Comparison of ENCODE assay signal across 16 cellular contexts in genomic region chr16:31401436-31401835, GRCh38. TPM values are rescaled to one million over a fixed set of nuclear protein-coding genes. Genes with fewer than 3 reads are reported as not detected.
DNase-seq lines count a peak whose midpoint lies in the region; ATAC-seq, FAIRE-seq and TF ChIP-seq lines count a peak whose summit lies in the region.
"Had no signal": no experiment of that assay in that cellular context is flagged by ENCODE, and none has a peak within 500 bp of the region (broad histone marks: within the 10 kb centered on the region; RNA-seq: fewer than 3 reads in every experiment).

No MANE protein-coding gene starts in this region.

- no peaks in the 10 kb centered on the region for H4K20me1 ChIP-seq in HepG2 (ENCODE audit: insufficient read depth, low read length)

- peak; percentile 3 for DNase-seq in DMS53 (lab: John Stamatoyannopoulos, UW)
- no peak for DNase-seq in DMS53 treated with DMSO at 0.1 percent for 48 hours (lab: John Stamatoyannopoulos, UW; ENCODE audit: unreplicated experiment)
- no peak for DNase-seq in HepG2 (ENCODE audit: low spot score)
- no peak for DNase-seq in right lobe of liver
- no peak for DNase-seq in frontal cortex (ENCODE audit: low spot score in 2 of 2)
- DNase-seq in coronary artery (ENCODE audit: low spot score), result no peak
- DNase-seq: CD4-positive, CD25-positive, alpha-beta regulatory T cell; DMS79; H9 had no signal

- H3K27me3 ChIP-seq in HepG2 (ENCODE audit: control insufficient read depth in 1 of 2, insufficient read depth in 2 of 2, low read length in 2 of 2) (peaks cover under 1 to 1% of the 10 kb centered on the region in 2 experiments; a peak in 2 of 5 replicates), right lobe of liver (no peaks in the 10 kb centered on the region)

- H3K27ac ChIP-seq in HepG2 (ENCODE audit: extremely low read length, insufficient read depth, low read length), result no peak overlapping the region
- H3K27ac ChIP-seq in right lobe of liver, result no peak overlapping the region
- no peak overlapping the region for H3K27ac ChIP-seq in coronary artery
- H3K27ac ChIP-seq: 22Rv1 had no signal

- FAIRE-seq in HepG2 (lab: Jason Lieb, UNC) (no peak), frontal cortex (lab: Jason Lieb, UNC) (no peak)
- FAIRE-seq: GM12891 had no signal

- POLR2A ChIA-PET in HepG2 (lab: Yijun Ruan, JAX), result no interaction called here

- CTCF ChIA-PET in HepG2 (lab: Yijun Ruan, JAX; ENCODE audit: low intra/inter-chr PET ratio, low total read pairs), result no interaction called here

- in situ Hi-C loops in HepG2 (cut with HindIII; ENCODE audit: extremely low pct_ligation_motif_present, low pct_unique_long_range_greater_than_20kb), result no loop called here

- H2AFZ ChIP-seq in HepG2 (ENCODE audit: low read length), result no peak overlapping the region
- H2AFZ ChIP-seq: GM23338 had no signal

- no peak overlapping the region for H3K9ac ChIP-seq in HepG2 (ENCODE audit: insufficient read depth, low read depth, low read length)

- H3K9me3 ChIP-seq in HepG2 (ENCODE audit: low read length) (no peaks in the 10 kb centered on the region), right lobe of liver (no peaks in the 10 kb centered on the region)

- TF ChIP-seq EP300 in HepG2 (IDR thresholded peaks at IDR 0.05; ENCODE audit: low read depth in 2 of 2, low read length in 2 of 2) (no peak), HepG2 (CRISPR knock-in tag; IDR thresholded peaks at IDR 0.05; ENCODE audit: borderline replicate concordance) (no peak)

- H3K4me2 ChIP-seq in HepG2 (ENCODE audit: low read depth, low read length), result no peak overlapping the region
- H3K4me2 ChIP-seq: GM23338 had no signal

- H3K36me3 ChIP-seq in HepG2 (replicated peaks in 1 of 2; ENCODE audit: control insufficient read depth in 1 of 2, insufficient read depth in 2 of 2, low read length in 2 of 2), result no peaks in the 10 kb centered on the region
- no peaks in the 10 kb centered on the region for H3K36me3 ChIP-seq in right lobe of liver

- TF ChIP-seq POLR2A in HepG2 (IDR thresholded peaks at IDR 0.05; ENCODE audit: insufficient read depth in 1 of 2, low read depth in 2 of 2, low read length in 2 of 2), result no peak
- no peak for TF ChIP-seq POLR2A in right lobe of liver (IDR thresholded peaks at IDR 0.05)

- no peak for TF ChIP-seq CTCF in HepG2 (CRISPR knock-in tag; IDR thresholded peaks at IDR 0.05)
- TF ChIP-seq CTCF in right lobe of liver (IDR thresholded peaks at IDR 0.05), result no peak
- TF ChIP-seq CTCF in coronary artery (IDR thresholded peaks at IDR 0.05), result no peak

- intact Hi-C loops in HepG2 (cut with micrococcal nuclease; ENCODE audit: unreplicated experiment) (no loop called here), right lobe of liver (cut with DNase I) (no loop called here)

- H3K79me2 ChIP-seq in HepG2 (ENCODE audit: insufficient read depth, low read length), result no peaks in the 10 kb centered on the region

- no TSS peak for BruUV-seq in HepG2 (replicated peaks; lab: Mats Ljungman, UMichigan)

- ATAC-seq in HepG2 (no peak), right lobe of liver (no peak)
- ATAC-seq: GM23338 had no signal

- H3K4me1 ChIP-seq in HepG2 (ENCODE audit: insufficient read depth, low read length), result 0 out of 2 replicates have a peak, but pooled peaks cover 8% of the 10 kb centered on the region
- no peaks in the 10 kb centered on the region for H3K4me1 ChIP-seq in right lobe of liver

- H3K4me3 ChIP-seq in HepG2 (replicated peaks in 1 of 3; ENCODE audit: insufficient read depth in 1 of 3, low read depth in 2 of 3, low read length in 3 of 3) (no peak overlapping the region), right lobe of liver (no peak overlapping the region), coronary artery (no peak overlapping the region)
- H3K4me3 ChIP-seq: GM23338 had no signal

- WGBS in HepG2 (ENCODE audit: low lambda C conversion rate), result 40% methylated on average over 11 of the region's 11 CpGs
- 62% methylated on average over 2 of the region's 11 CpGs for WGBS in right lobe of liver (ENCODE audit: insufficient coverage, low coverage, low lambda C conversion rate, missing lambda C conversion rate)

- TF ChIP-seq RAD21 in HepG2 (CRISPR knock-in tag; IDR thresholded peaks at IDR 0.05), result no peak

RNA-seq across cellular contexts. Expression of gene ITGAD, which starts 8.3 kb away (rescaled TPM):
- total RNA-seq in HepG2 (2016; rRNA removed; fragmentation: Illumina TruSeq; extraction: Trizol), result not detected in 2 replicates
- not detected in 2 replicates for total RNA-seq in HepG2 (2016; cell fraction: cytosol; rRNA removed; fragmentation: Illumina TruSeq; extraction: Trizol; ENCODE audit: low read depth)
- not detected in 2 replicates for total RNA-seq in HepG2 (2016; cell fraction: insoluble cytoplasmic fraction; rRNA removed; fragmentation: Illumina TruSeq; extraction: Trizol)
- total RNA-seq in HepG2 (2016; cell fraction: membrane; rRNA removed; fragmentation: Illumina TruSeq; extraction: Trizol), result not detected in 2 replicates
- not detected in 2 replicates for total RNA-seq in HepG2 (2016; cell fraction: nucleus; rRNA removed; fragmentation: Illumina TruSeq; extraction: Trizol)
- not detected in 2 replicates for polyA plus RNA-seq in HepG2 (2011; rRNA removed)
- not detected in 2 replicates for polyA plus RNA-seq in HepG2 (2011; cell fraction: cytosol; rRNA removed)
- not detected in 2 replicates for polyA plus RNA-seq in HepG2 (2011; cell fraction: nucleus; rRNA removed)
- not detected in 2 replicates for polyA plus RNA-seq in HepG2 (2012)
- polyA plus RNA-seq in HepG2 (2016; cell fraction: cytosol; fragmentation: Illumina TruSeq; extraction: Trizol; ENCODE audit: low read depth), result not detected in 2 replicates
- not detected in 2 replicates for polyA plus RNA-seq in HepG2 (2016; cell fraction: insoluble cytoplasmic fraction; fragmentation: Illumina TruSeq; extraction: Trizol; ENCODE audit: low read depth)
- polyA plus RNA-seq in HepG2 (2016; cell fraction: membrane; fragmentation: Illumina TruSeq; extraction: Trizol; ENCODE audit: low read depth), result not detected in 2 replicates
- polyA plus RNA-seq in HepG2 (2016; cell fraction: nucleus; fragmentation: Illumina TruSeq; extraction: Trizol; ENCODE audit: insufficient read depth, low read depth), result not detected in 2 replicates
- not detected in 2 replicates for polyA minus RNA-seq in HepG2 (2011; rRNA and poly(A)+ RNA removed; ENCODE audit: low replicate concordance)
- polyA minus RNA-seq in HepG2 (2011; cell fraction: cytosol; rRNA and poly(A)+ RNA removed), result not detected in 2 replicates
- not detected in 2 replicates for polyA minus RNA-seq in HepG2 (2011; cell fraction: nucleus; rRNA and poly(A)+ RNA removed)
- 1 to 10 TPM in 1 of 6 experiments, under 1 TPM in 3, not detected in 2; 0.13 to 2.0 (median 0.69) TPM for total RNA-seq in right lobe of liver
- total RNA-seq in frontal cortex, result not detected
- total RNA-seq: A673; CD4-positive, CD25-positive, alpha-beta regulatory T cell; G401; GM23338; H9; HT1080 had no signal
- polyA plus RNA-seq: BJ; CD4-positive, CD25-positive, alpha-beta regulatory T cell; GM23338 had no signal

RNA-seq across cellular contexts. Expression of gene COX6A2, which starts 26.7 kb away (rescaled TPM):
- total RNA-seq in HepG2 (2016; rRNA removed; fragmentation: Illumina TruSeq; extraction: Trizol), result not detected in 2 replicates
- not detected in 2 replicates for total RNA-seq in HepG2 (2016; cell fraction: cytosol; rRNA removed; fragmentation: Illumina TruSeq; extraction: Trizol; ENCODE audit: low read depth)
- total RNA-seq in HepG2 (2016; cell fraction: insoluble cytoplasmic fraction; rRNA removed; fragmentation: Illumina TruSeq; extraction: Trizol), result not detected in 2 replicates
- total RNA-seq in HepG2 (2016; cell fraction: membrane; rRNA removed; fragmentation: Illumina TruSeq; extraction: Trizol), result not detected in 2 replicates
- not detected in 2 replicates for total RNA-seq in HepG2 (2016; cell fraction: nucleus; rRNA removed; fragmentation: Illumina TruSeq; extraction: Trizol)
- not detected in 2 replicates for polyA plus RNA-seq in HepG2 (2011; rRNA removed)
- not detected in 2 replicates for polyA plus RNA-seq in HepG2 (2011; cell fraction: cytosol; rRNA removed)
- polyA plus RNA-seq in HepG2 (2011; cell fraction: nucleus; rRNA removed), result not detected in 2 replicates
- polyA plus RNA-seq in HepG2 (2012), result not detected in 2 replicates
- not detected in 2 replicates for polyA plus RNA-seq in HepG2 (2016; cell fraction: cytosol; fragmentation: Illumina TruSeq; extraction: Trizol; ENCODE audit: low read depth)
- not detected in 2 replicates for polyA plus RNA-seq in HepG2 (2016; cell fraction: insoluble cytoplasmic fraction; fragmentation: Illumina TruSeq; extraction: Trizol; ENCODE audit: low read depth)
- not detected in 2 replicates for polyA plus RNA-seq in HepG2 (2016; cell fraction: membrane; fragmentation: Illumina TruSeq; extraction: Trizol; ENCODE audit: low read depth)
- polyA plus RNA-seq in HepG2 (2016; cell fraction: nucleus; fragmentation: Illumina TruSeq; extraction: Trizol; ENCODE audit: insufficient read depth, low read depth), result not detected in 2 replicates
- not detected in 2 replicates for polyA minus RNA-seq in HepG2 (2011; rRNA and poly(A)+ RNA removed; ENCODE audit: low replicate concordance)
- polyA minus RNA-seq in HepG2 (2011; cell fraction: cytosol; rRNA and poly(A)+ RNA removed), result not detected in 2 replicates
- polyA minus RNA-seq in HepG2 (2011; cell fraction: nucleus; rRNA and poly(A)+ RNA removed), result not detected in 2 replicates
- 1 to 10 TPM in 4 of 6 experiments, not detected in 2; 4.1 to 6.0 (median 4.6) TPM for total RNA-seq in right lobe of liver
- not detected for total RNA-seq in frontal cortex
- total RNA-seq: A673; CD4-positive, CD25-positive, alpha-beta regulatory T cell; G401; GM23338; H9; HT1080 had no signal
- polyA plus RNA-seq: BJ; CD4-positive, CD25-positive, alpha-beta regulatory T cell had no signal

RNA-seq across cellular contexts. Expression of gene ZNF843, which starts 41.2 kb away (rescaled TPM):
- total RNA-seq in HepG2 (2016; rRNA removed; fragmentation: Illumina TruSeq; extraction: Trizol) (not detected in 2 replicates), right lobe of liver (under 1 TPM; 0.19 to 0.68 (median 0.36) TPM), frontal cortex (0.41 TPM)
- 0.20 TPM in 1 of 2 replicates, not detected in the other for total RNA-seq in HepG2 (2016; cell fraction: cytosol; rRNA removed; fragmentation: Illumina TruSeq; extraction: Trizol; ENCODE audit: low read depth)
- total RNA-seq in HepG2 (2016; cell fraction: insoluble cytoplasmic fraction; rRNA removed; fragmentation: Illumina TruSeq; extraction: Trizol), result not detected in 2 replicates
- total RNA-seq in HepG2 (2016; cell fraction: membrane; rRNA removed; fragmentation: Illumina TruSeq; extraction: Trizol), result not detected in 2 replicates
- not detected in 2 replicates for total RNA-seq in HepG2 (2016; cell fraction: nucleus; rRNA removed; fragmentation: Illumina TruSeq; extraction: Trizol)
- polyA plus RNA-seq in HepG2 (2011; rRNA removed), result 0.03 and 0.04 TPM in 2 replicates
- polyA plus RNA-seq in HepG2 (2011; cell fraction: cytosol; rRNA removed), result 0.04 TPM in 1 of 2 replicates, not detected in the other
- not detected in 2 replicates for polyA plus RNA-seq in HepG2 (2011; cell fraction: nucleus; rRNA removed)
- not detected in 2 replicates for polyA plus RNA-seq in HepG2 (2012)
- polyA plus RNA-seq in HepG2 (2016; cell fraction: cytosol; fragmentation: Illumina TruSeq; extraction: Trizol; ENCODE audit: low read depth), result not detected in 2 replicates
- polyA plus RNA-seq in HepG2 (2016; cell fraction: insoluble cytoplasmic fraction; fragmentation: Illumina TruSeq; extraction: Trizol; ENCODE audit: low read depth), result not detected in 2 replicates
- not detected in 2 replicates for polyA plus RNA-seq in HepG2 (2016; cell fraction: membrane; fragmentation: Illumina TruSeq; extraction: Trizol; ENCODE audit: low read depth)
- not detected in 2 replicates for polyA plus RNA-seq in HepG2 (2016; cell fraction: nucleus; fragmentation: Illumina TruSeq; extraction: Trizol; ENCODE audit: insufficient read depth, low read depth)
- 0.12 TPM in 1 of 2 replicates, not detected in the other for polyA minus RNA-seq in HepG2 (2011; rRNA and poly(A)+ RNA removed; ENCODE audit: low replicate concordance)
- not detected in 2 replicates for polyA minus RNA-seq in HepG2 (2011; cell fraction: cytosol; rRNA and poly(A)+ RNA removed)
- not detected in 2 replicates for polyA minus RNA-seq in HepG2 (2011; cell fraction: nucleus; rRNA and poly(A)+ RNA removed)
- total RNA-seq: GM23338, HT1080 had no signal
- polyA plus RNA-seq: GM23338 had no signal

RNA-seq across cellular contexts. Expression of gene ITGAX, which starts 46.5 kb away (rescaled TPM):
- not detected in 2 replicates for total RNA-seq in HepG2 (2016; rRNA removed; fragmentation: Illumina TruSeq; extraction: Trizol)
- total RNA-seq in HepG2 (2016; cell fraction: cytosol; rRNA removed; fragmentation: Illumina TruSeq; extraction: Trizol; ENCODE audit: low read depth), result 0.18 TPM in 1 of 2 replicates, not detected in the other
- total RNA-seq in HepG2 (2016; cell fraction: insoluble cytoplasmic fraction; rRNA removed; fragmentation: Illumina TruSeq; extraction: Trizol), result not detected in 2 replicates
- total RNA-seq in HepG2 (2016; cell fraction: membrane; rRNA removed; fragmentation: Illumina TruSeq; extraction: Trizol), result not detected in 2 replicates
- total RNA-seq in HepG2 (2016; cell fraction: nucleus; rRNA removed; fragmentation: Illumina TruSeq; extraction: Trizol), result not detected in 2 replicates
- 0.32 and 0.42 TPM in 2 replicates for polyA plus RNA-seq in HepG2 (2011; rRNA removed)
- 0.12 and 0.23 TPM in 2 replicates for polyA plus RNA-seq in HepG2 (2011; cell fraction: cytosol; rRNA removed)
- 1.00 and 1.2 TPM in 2 replicates for polyA plus RNA-seq in HepG2 (2011; cell fraction: nucleus; rRNA removed)
- polyA plus RNA-seq in HepG2 (2012), result 0.07 and 0.17 TPM in 2 replicates
- polyA plus RNA-seq in HepG2 (2016; cell fraction: cytosol; fragmentation: Illumina TruSeq; extraction: Trizol; ENCODE audit: low read depth), result not detected in 2 replicates
- polyA plus RNA-seq in HepG2 (2016; cell fraction: insoluble cytoplasmic fraction; fragmentation: Illumina TruSeq; extraction: Trizol; ENCODE audit: low read depth), result not detected in 2 replicates
- not detected in 2 replicates for polyA plus RNA-seq in HepG2 (2016; cell fraction: membrane; fragmentation: Illumina TruSeq; extraction: Trizol; ENCODE audit: low read depth)
- not detected in 2 replicates for polyA plus RNA-seq in HepG2 (2016; cell fraction: nucleus; fragmentation: Illumina TruSeq; extraction: Trizol; ENCODE audit: insufficient read depth, low read depth)
- polyA minus RNA-seq in HepG2 (2011; rRNA and poly(A)+ RNA removed; ENCODE audit: low replicate concordance), result 0.05 and 0.28 TPM in 2 replicates
- 0.30 TPM in 1 of 2 replicates, not detected in the other for polyA minus RNA-seq in HepG2 (2011; cell fraction: cytosol; rRNA and poly(A)+ RNA removed)
- polyA minus RNA-seq in HepG2 (2011; cell fraction: nucleus; rRNA and poly(A)+ RNA removed), result 0.13 and 0.37 TPM in 2 replicates
- total RNA-seq in right lobe of liver, result 10 to 100 TPM in 1 of 6 experiments, 1 to 10 TPM in 5; 2.0 to 15.3 (median 5.2) TPM
- 0.41 TPM for total RNA-seq in frontal cortex
- total RNA-seq: A673, GM23338 had no signal
- polyA plus RNA-seq: BJ, GM23338 had no signal

RNA-seq across cellular contexts. Expression of gene ARMC5, which starts 57.9 kb away (rescaled TPM):
- 13.0 and 22.3 TPM in 2 replicates for total RNA-seq in HepG2 (2016; rRNA removed; fragmentation: Illumina TruSeq; extraction: Trizol)
- 2.5 and 3.1 TPM in 2 replicates for total RNA-seq in HepG2 (2016; cell fraction: cytosol; rRNA removed; fragmentation: Illumina TruSeq; extraction: Trizol; ENCODE audit: low read depth)
- total RNA-seq in HepG2 (2016; cell fraction: insoluble cytoplasmic fraction; rRNA removed; fragmentation: Illumina TruSeq; extraction: Trizol), result 10.7 and 21.4 TPM in 2 replicates
- 5.2 and 6.5 TPM in 2 replicates for total RNA-seq in HepG2 (2016; cell fraction: membrane; rRNA removed; fragmentation: Illumina TruSeq; extraction: Trizol)
- total RNA-seq in HepG2 (2016; cell fraction: nucleus; rRNA removed; fragmentation: Illumina TruSeq; extraction: Trizol), result 20.2 and 21.0 TPM in 2 replicates
- 10.8 and 11.9 TPM in 2 replicates for polyA plus RNA-seq in HepG2 (2011; rRNA removed)
- 6.1 and 8.8 TPM in 2 replicates for polyA plus RNA-seq in HepG2 (2011; cell fraction: cytosol; rRNA removed)
- polyA plus RNA-seq in HepG2 (2011; cell fraction: nucleus; rRNA removed), result 83.4 and 108 TPM in 2 replicates
- polyA plus RNA-seq in HepG2 (2012), result 6.3 and 9.1 TPM in 2 replicates
- polyA plus RNA-seq in HepG2 (2016; cell fraction: cytosol; fragmentation: Illumina TruSeq; extraction: Trizol; ENCODE audit: low read depth), result 1.9 and 2.5 TPM in 2 replicates
- polyA plus RNA-seq in HepG2 (2016; cell fraction: insoluble cytoplasmic fraction; fragmentation: Illumina TruSeq; extraction: Trizol; ENCODE audit: low read depth), result 13.4 and 15.6 TPM in 2 replicates
- 3.6 and 4.2 TPM in 2 replicates for polyA plus RNA-seq in HepG2 (2016; cell fraction: membrane; fragmentation: Illumina TruSeq; extraction: Trizol; ENCODE audit: low read depth)
- 51.3 and 57.5 TPM in 2 replicates for polyA plus RNA-seq in HepG2 (2016; cell fraction: nucleus; fragmentation: Illumina TruSeq; extraction: Trizol; ENCODE audit: insufficient read depth, low read depth)
- polyA minus RNA-seq in HepG2 (2011; rRNA and poly(A)+ RNA removed; ENCODE audit: low replicate concordance), result 7.1 and 29.7 TPM in 2 replicates
- 6.3 and 6.8 TPM in 2 replicates for polyA minus RNA-seq in HepG2 (2011; cell fraction: cytosol; rRNA and poly(A)+ RNA removed)
- 19.5 and 24.3 TPM in 2 replicates for polyA minus RNA-seq in HepG2 (2011; cell fraction: nucleus; rRNA and poly(A)+ RNA removed)
- 10 to 100 TPM in 3 of 6 experiments, 1 to 10 TPM in 3; 3.9 to 20.9 (median 11.0) TPM for total RNA-seq in right lobe of liver
- 10.6 TPM for total RNA-seq in frontal cortex
